ENCODE assay signal across 18 cellular contexts in genomic region chr7:126803990-126804389, GRCh38.
DNase-seq lines count a peak whose midpoint lies in the region; ATAC-seq, FAIRE-seq and TF ChIP-seq lines count a peak whose summit lies in the region.
"Had no signal": no experiment of that assay in that cellular context is flagged by ENCODE, and none has a peak within 500 bp of the region (broad histone marks: within the 10 kb centered on the region; RNA-seq: fewer than 3 reads in every experiment).

No MANE protein-coding gene starts in this region.

- no peaks in the 10 kb centered on the region for H3K79me1 ChIP-seq in trophoblast cell (ENCODE audit: low read length)

- H3K9me3 Mint-ChIP-seq in astrocyte (ENCODE audit: unreplicated experiment) (no peaks in the 10 kb centered on the region), WTC11 (peaks cover 6% of the 10 kb centered on the region)
- peaks cover 0 to 5% of the 10 kb centered on the region in 2 donors for H3K9me3 Mint-ChIP-seq in activated naive CD4-positive, alpha-beta T cell treated with anti-CD3 and anti-CD28 coated beads, Interleukin-2, amount 50 U/mL, for 72 hours

- H3K36me3 Mint-ChIP-seq in astrocyte (ENCODE audit: low read depth, unreplicated experiment), result no peaks in the 10 kb centered on the region
- H3K36me3 Mint-ChIP-seq in WTC11, result no peaks in the 10 kb centered on the region; the same call in 1 of the 2 replicates
- no peaks in the 10 kb centered on the region for H3K36me3 Mint-ChIP-seq in activated naive CD4-positive, alpha-beta T cell treated with anti-CD3 and anti-CD28 coated beads, Interleukin-2, amount 50 U/mL, for 72 hours
- H3K36me3 Mint-ChIP-seq: CD8-positive, alpha-beta T cell had no signal

- no peak overlapping the region for H2BK120ac ChIP-seq in trophoblast cell (ENCODE audit: insufficient read depth, low read length, poor library complexity)

- POLR2A ChIA-PET in WTC11 (lab: Charles Lee), result interaction anchor here (0.6 kb wide), 1 partner anchor 346 kb away, joined by 3 read pairs; no protein-coding TSS in a partner anchor

- TF ChIP-seq CTCF in astrocyte (IDR thresholded peaks at IDR 0.05; ENCODE audit: insufficient read depth, low read depth, low read length) (no peak), fibroblast of villous mesenchyme (IDR thresholded peaks at IDR 0.05; ENCODE audit: insufficient read depth, low read depth, low read length) (no peak), esophagus squamous epithelium (IDR thresholded peaks at IDR 0.05) (no peak), WTC11 (IDR thresholded peaks at IDR 0.05) (no peak)

- CTCF ChIA-PET in WTC11 (lab: Charles Lee), result interaction anchor here (1.2 to 1.8 kb wide), 10 partner anchors 26 to 643 kb away, joined by 3 to 14 read pairs (median 5); no protein-coding TSS in a partner anchor

- H3K4ac ChIP-seq in trophoblast cell (ENCODE audit: low read depth, low read length), result no peak overlapping the region

- intact Hi-C loops in esophagus squamous epithelium (cut with DNase I), result no loop called here

- H4K12ac ChIP-seq in trophoblast cell (ENCODE audit: low read depth, low read length), result no peak overlapping the region

- H3K36me3 ChIP-seq in astrocyte (ENCODE audit: insufficient read depth, low read length), result no peaks in the 10 kb centered on the region
- H3K36me3 ChIP-seq in trophoblast cell (ENCODE audit: control insufficient read depth in 1 of 2, insufficient read depth in 2 of 2, low read length in 2 of 2), result no peaks in the 10 kb centered on the region
- no peaks in the 10 kb centered on the region for H3K36me3 ChIP-seq in esophagus squamous epithelium

- H3K27ac ChIP-seq in astrocyte (ENCODE audit: low read depth, low read length) (no peak overlapping the region), trophoblast cell (ENCODE audit: low read depth, low read length) (no peak overlapping the region), esophagus squamous epithelium (no peak overlapping the region)
- H3K27ac ChIP-seq: 22Rv1, RWPE1 had no signal

- H3K27me3 Mint-ChIP-seq in astrocyte (ENCODE audit: low read depth, unreplicated experiment) (no peaks in the 10 kb centered on the region), WTC11 (ENCODE audit: low read depth) (no peaks in the 10 kb centered on the region)

- H3K4me2 ChIP-seq in astrocyte (ENCODE audit: low read length), result no peak overlapping the region
- no peak overlapping the region for H3K4me2 ChIP-seq in trophoblast cell (ENCODE audit: low read length)

- no peak overlapping the region for H3K14ac ChIP-seq in trophoblast cell (ENCODE audit: low read length)

- FAIRE-seq in astrocyte (lab: Jason Lieb, UNC), result no peak

- H4K91ac ChIP-seq in trophoblast cell (ENCODE audit: low read depth, low read length), result no peak overlapping the region

- peaks cover 10% of the 10 kb centered on the region for H3K4me1 Mint-ChIP-seq in astrocyte (ENCODE audit: low read depth, unreplicated experiment)
- H3K4me1 Mint-ChIP-seq in WTC11, result peaks cover 11% of the 10 kb centered on the region

- no peak for ATAC-seq in WTC11
- ATAC-seq in activated naive CD4-positive, alpha-beta T cell treated with anti-CD3 and anti-CD28 coated beads, Interleukin-2, amount 50 U/mL, for 72 hours, result no peak
- ATAC-seq: CD8-positive, alpha-beta T cell had no signal

- H3K4me1 ChIP-seq in astrocyte (ENCODE audit: insufficient read depth, low read length), result no peaks in the 10 kb centered on the region
- no peaks in the 10 kb centered on the region for H3K4me1 ChIP-seq in trophoblast cell (ENCODE audit: control insufficient read depth in 1 of 2, insufficient read depth in 2 of 2, low read length in 2 of 2)
- no peaks in the 10 kb centered on the region for H3K4me1 ChIP-seq in esophagus squamous epithelium

- H3K79me2 ChIP-seq in astrocyte (ENCODE audit: insufficient read depth, low read length) (no peaks in the 10 kb centered on the region), trophoblast cell (ENCODE audit: control insufficient read depth, insufficient read depth, low read length, poor library complexity) (no peaks in the 10 kb centered on the region)

- DNase-seq in NCI-H82 (lab: John Stamatoyannopoulos, UW) (peak; percentile 55), NCI-H82 treated with DMSO at 0.1 percent for 48 hours (lab: John Stamatoyannopoulos, UW; ENCODE audit: unreplicated experiment) (no peak), astrocyte (ENCODE audit: low read depth) (peak; percentile 3), fibroblast of villous mesenchyme (ENCODE audit: low read depth) (peak; percentile 4), trophoblast cell (peak; percentile 70 to 82), esophagus squamous epithelium (lab: John Stamatoyannopoulos, UW) (no peak), WTC11 (ENCODE audit: low spot score) (no peak)
- DNase-seq in activated naive CD4-positive, alpha-beta T cell treated with anti-CD3 and anti-CD28 coated beads, Interleukin-2, amount 50 U/mL, for 72 hours (ENCODE audit: low spot score in 2 of 2), result no peak
- DNase-seq: C1 segment of cervical spinal cord; CD8-positive, alpha-beta T cell; DND-41; H7; Karpas-422; NCI-H187; NCI-H2107; SHP77 treated with DMSO at 0.1 percent for 48 hours had no signal

- no peak overlapping the region for H3K23ac ChIP-seq in trophoblast cell (ENCODE audit: low read length)

- H3K9ac ChIP-seq in astrocyte (ENCODE audit: low read length), result no peak overlapping the region
- no peak overlapping the region for H3K9ac ChIP-seq in trophoblast cell (ENCODE audit: low read length)

- H3K27ac Mint-ChIP-seq in astrocyte (ENCODE audit: unreplicated experiment), result no peak overlapping the region
- no peak overlapping the region for H3K27ac Mint-ChIP-seq in WTC11
- no peak overlapping the region for H3K27ac Mint-ChIP-seq in activated naive CD4-positive, alpha-beta T cell treated with anti-CD3 and anti-CD28 coated beads, Interleukin-2, amount 50 U/mL, for 72 hours
- H3K27ac Mint-ChIP-seq: CD8-positive, alpha-beta T cell had no signal

- H3K4me3 ChIP-seq in astrocyte (ENCODE audit: insufficient read depth, low read depth, low read length), result no peak overlapping the region
- no peak overlapping the region for H3K4me3 ChIP-seq in fibroblast of villous mesenchyme (ENCODE audit: low read depth, low read length)
- H3K4me3 ChIP-seq in trophoblast cell (ENCODE audit: low read depth, low read length), result no peak overlapping the region
- H3K4me3 ChIP-seq in esophagus squamous epithelium, result no peak overlapping the region

- H4K8ac ChIP-seq in trophoblast cell (ENCODE audit: low read depth, low read length), result no peak overlapping the region

- H2BK12ac ChIP-seq in trophoblast cell (ENCODE audit: low read length), result no peak overlapping the region

- H2AFZ ChIP-seq in astrocyte (ENCODE audit: low read depth, low read length), result no peak overlapping the region
- H2AFZ ChIP-seq in trophoblast cell (ENCODE audit: insufficient read depth, low read length, poor library complexity), result no peak overlapping the region

- H3K9me3 ChIP-seq in astrocyte (ENCODE audit: insufficient read depth, low read depth, low read length) (no peaks in the 10 kb centered on the region), trophoblast cell (ENCODE audit: insufficient read depth, low read depth, low read length) (no peaks in the 10 kb centered on the region), esophagus squamous epithelium (no peaks in the 10 kb centered on the region)

- no peaks in the 10 kb centered on the region for H4K20me1 ChIP-seq in astrocyte (ENCODE audit: insufficient read depth, low read length)

- no peak for TF ChIP-seq POLR2A in esophagus squamous epithelium (IDR thresholded peaks at IDR 0.05)

- no peak overlapping the region for H3K18ac ChIP-seq in trophoblast cell (ENCODE audit: low read length)

- H3K4me3 Mint-ChIP-seq in astrocyte (ENCODE audit: unreplicated experiment), result no peak overlapping the region
- no peak overlapping the region for H3K4me3 Mint-ChIP-seq in WTC11
- H3K4me3 Mint-ChIP-seq: CD8-positive, alpha-beta T cell had no signal

- WGBS in trophoblast cell (ENCODE audit: extremely low coverage, insufficient coverage, insufficient read length), result 100% methylated on average over 1 of the region's 2 CpGs
- WGBS in esophagus squamous epithelium, 2 donors, result 39 to 45% methylated on average over 2 of the region's 2 CpGs

- H3K27me3 ChIP-seq in astrocyte (ENCODE audit: insufficient read depth, low read length) (no peaks in the 10 kb centered on the region), trophoblast cell (ENCODE audit: insufficient read depth, low read length) (no peaks in the 10 kb centered on the region), esophagus squamous epithelium (no peaks in the 10 kb centered on the region)

- H2BK5ac ChIP-seq in trophoblast cell (ENCODE audit: low read depth, low read length, poor library complexity), result no peak overlapping the region

- no peak overlapping the region for H2AK5ac ChIP-seq in trophoblast cell (ENCODE audit: low read length)

TF ChIP-seq in WTC11, 78 proteins besides CTCF, POLR2A, EP300 and RAD21 (continues in another document):
- TF ChIP-seq ZNF219 (CRISPR knock-in tag; IDR thresholded peaks at IDR 0.05; ENCODE audit: borderline replicate concordance) (no peak), STAT6 (CRISPR knock-in tag; conservative IDR thresholded peaks at IDR 0.05; ENCODE audit: low read depth) (no peak), TP53 (CRISPR knock-in tag; IDR thresholded peaks at IDR 0.05) (no peak), MYBL2 (CRISPR knock-in tag; IDR thresholded peaks at IDR 0.05) (no peak), TEAD1 (CRISPR knock-in tag; IDR thresholded peaks at IDR 0.05) (no peak), CREM (CRISPR knock-in tag; IDR thresholded peaks at IDR 0.05) (no peak)

Comparison
In these comparisons a context has a peak if more than half of its experiments do, and no peak if none do; other contexts are left out.
1. DNase-seq: peak in NCI-H82 (single experiment), astrocyte (single experiment), fibroblast of villous mesenchyme (single experiment) and trophoblast cell (2 of 2); none in NCI-H82 treated with DMSO at 0.1 percent for 48 hours (single experiment), esophagus squamous epithelium (single experiment), WTC11 (single experiment) and activated naive CD4-positive, alpha-beta T cell treated with anti-CD3 and anti-CD28 coated beads, Interleukin-2, amount 50 U/mL, for 72 hours (0 of 2).